Comparison of ENCODE assay signal across 8 cellular contexts in the genomic region with DNA sequence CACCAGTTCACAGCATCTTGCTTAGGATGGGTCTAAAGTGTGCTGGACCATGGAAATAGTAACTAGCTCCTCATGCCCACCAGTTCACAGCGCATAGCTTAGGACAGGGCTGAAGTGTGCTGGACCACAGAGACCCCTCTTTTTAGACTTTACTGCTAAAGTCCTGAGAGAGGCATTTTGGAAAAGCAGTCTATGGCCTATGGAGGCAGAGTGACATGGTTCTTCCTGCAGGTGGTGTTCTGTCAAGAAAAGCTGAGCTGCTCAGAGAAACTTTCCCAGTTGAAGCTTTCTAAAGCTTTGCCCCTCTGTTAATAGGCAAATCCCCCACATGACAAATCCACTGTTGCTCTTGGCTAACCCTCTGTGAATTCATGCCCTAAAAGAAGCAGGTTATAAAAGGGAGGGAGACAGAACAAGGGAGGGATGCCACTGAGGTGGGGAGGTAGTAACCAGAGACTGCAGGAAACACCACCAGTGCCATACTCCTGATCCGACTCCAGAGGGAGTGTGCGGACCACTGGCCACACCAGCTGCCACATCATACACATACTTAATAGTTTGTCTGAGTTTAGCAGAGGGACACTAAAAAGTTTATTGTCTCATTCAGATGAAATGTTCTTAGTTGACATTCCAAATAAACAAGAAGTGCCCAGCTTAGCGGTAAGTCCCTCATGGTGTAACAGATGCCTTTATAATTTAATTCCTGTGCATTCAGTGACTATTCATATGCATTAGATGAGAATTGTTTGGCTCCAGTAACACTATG.
DNase-seq lines count a peak whose midpoint lies in the region; ATAC-seq and TF ChIP-seq lines count a peak whose summit lies in the region.

No MANE protein-coding gene starts in this region.

- no peaks in the 10 kb centered on the region for H3K36me3 Mint-ChIP-seq in brain
- H3K36me3 Mint-ChIP-seq in CD4-positive, alpha-beta memory T cell, result no peaks in the 10 kb centered on the region

- POLR2A ChIA-PET in CD4-positive, alpha-beta memory T cell (lab: Charles Lee; ENCODE audit: partially characterized antibody), result no interaction called here

- no peak overlapping the region for H3K4me3 Mint-ChIP-seq in brain
- H3K4me3 Mint-ChIP-seq in CD4-positive, alpha-beta memory T cell, result no peak overlapping the region

- H3K9me3 ChIP-seq in mucosa of descending colon, result no peaks in the 10 kb centered on the region
- H3K9me3 ChIP-seq in CD4-positive, alpha-beta memory T cell (ENCODE audit: control insufficient read depth in 1 of 2, low read length in 2 of 2), result no peaks in the 10 kb centered on the region

- ATAC-seq in mucosa of descending colon (peak; percentile 60), GM19035 (IDR thresholded peaks at IDR 0.05; ENCODE audit: unreplicated experiment) (no peak)

- H3K36me3 ChIP-seq in mucosa of descending colon (ENCODE audit: low read depth), result no peaks in the 10 kb centered on the region
- H3K36me3 ChIP-seq in CD4-positive, alpha-beta memory T cell (ENCODE audit: insufficient read depth, low read length), result no peaks in the 10 kb centered on the region

- H3K4me3 ChIP-seq in mucosa of descending colon, result no peak overlapping the region
- no peak overlapping the region for H3K4me3 ChIP-seq in CD4-positive, alpha-beta memory T cell (ENCODE audit: low read length in 2 of 2)

- H3K27ac ChIP-seq in CD4-positive, alpha-beta memory T cell (ENCODE audit: low read depth, low read length), result no peak overlapping the region

- in situ Hi-C loops in KBM-7 (cut with MboI; ENCODE audit: low pct_unique_long_range_greater_than_20kb, low sequenced_read_pairs), result no loop called here

- H3K4me1 ChIP-seq in mucosa of descending colon (ENCODE audit: low read depth), result no peaks in the 10 kb centered on the region
- no peaks in the 10 kb centered on the region for H3K4me1 ChIP-seq in CD4-positive, alpha-beta memory T cell (ENCODE audit: insufficient read depth, low read length)

- DNase-seq in EH (ENCODE audit: low read depth) (peak; percentile 53), KBM-7 (peak; percentile 46), mucosa of descending colon (no peak), cerebellar nuclear complex (lab: John Stamatoyannopoulos, UW) (no peak), NCI-H2107 (lab: John Stamatoyannopoulos, UW) (no peak)
- DNase-seq in CD4-positive, alpha-beta memory T cell, result no peak

- CTCF ChIA-PET in CD4-positive, alpha-beta memory T cell (lab: Charles Lee; ENCODE audit: partially characterized antibody), result no interaction called here

- peak; percentile 59 to 75 for TF ChIP-seq CTCF in brain (conservative IDR thresholded peaks at IDR 0.05)
- TF ChIP-seq CTCF in mucosa of descending colon (IDR thresholded peaks at IDR 0.05), result peak; percentile 7

- peaks cover 12% of the 10 kb centered on the region for H3K4me1 Mint-ChIP-seq in brain
- H3K4me1 Mint-ChIP-seq in CD4-positive, alpha-beta memory T cell, result no peaks in the 10 kb centered on the region

- H3K27me3 Mint-ChIP-seq in brain, result peaks cover 8% of the 10 kb centered on the region
- peaks cover 4 to 12% of the 10 kb centered on the region in 2 donors for H3K27me3 Mint-ChIP-seq in CD4-positive, alpha-beta memory T cell

- peaks cover 0 to 8% (median 5%) of the 10 kb centered on the region in 5 experiments for H3K9me3 Mint-ChIP-seq in brain
- no peaks in the 10 kb centered on the region for H3K9me3 Mint-ChIP-seq in CD4-positive, alpha-beta memory T cell

- H3K27ac Mint-ChIP-seq in brain, result no peak overlapping the region
- no peak overlapping the region for H3K27ac Mint-ChIP-seq in CD4-positive, alpha-beta memory T cell

- H3K27me3 ChIP-seq in CD4-positive, alpha-beta memory T cell (ENCODE audit: insufficient read depth, low read length), result no peaks in the 10 kb centered on the region

- intact Hi-C loops in mucosa of descending colon (cut with DNase I, micrococcal nuclease), result no loop called here
- intact Hi-C loops in CD4-positive, alpha-beta memory T cell (cut with micrococcal nuclease), result no loop called here

Comparison
In these comparisons a context has a peak if more than half of its experiments do, and no peak if none do; other contexts are left out.
1. DNase-seq: peak in EH (single experiment) and KBM-7 (single experiment); none in mucosa of descending colon (0 of 3), cerebellar nuclear complex (0 of 2), NCI-H2107 (single experiment) and CD4-positive, alpha-beta memory T cell (0 of 5).